In the genomic region with DNA sequence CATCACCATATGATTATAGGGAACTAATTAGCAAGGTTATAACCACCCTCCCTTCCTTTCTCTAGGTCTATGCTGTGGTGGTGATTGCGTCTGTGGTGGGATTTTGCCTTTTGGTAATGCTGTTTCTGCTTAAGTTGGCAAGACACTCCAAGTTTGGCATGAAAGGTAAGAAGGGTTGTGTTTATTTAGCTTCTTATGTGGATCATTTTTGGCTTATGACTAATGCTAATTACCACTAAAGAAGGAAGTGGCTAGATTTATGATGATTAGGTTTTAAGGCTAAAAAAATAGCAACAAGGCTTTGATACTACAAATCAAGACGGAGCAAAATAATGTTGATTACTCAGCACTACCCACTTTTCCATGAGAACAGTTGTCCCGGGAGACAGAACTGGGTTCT, we compare ENCODE assay signal across 1 cellular context.
TF ChIP-seq lines count a peak whose summit lies in the region.

No MANE protein-coding gene starts in this region.

TF ChIP-seq in GM12878, 131 proteins besides CTCF, POLR2A, EP300 and RAD21 (continued from another document):
- TF ChIP-seq, protein P1, sequence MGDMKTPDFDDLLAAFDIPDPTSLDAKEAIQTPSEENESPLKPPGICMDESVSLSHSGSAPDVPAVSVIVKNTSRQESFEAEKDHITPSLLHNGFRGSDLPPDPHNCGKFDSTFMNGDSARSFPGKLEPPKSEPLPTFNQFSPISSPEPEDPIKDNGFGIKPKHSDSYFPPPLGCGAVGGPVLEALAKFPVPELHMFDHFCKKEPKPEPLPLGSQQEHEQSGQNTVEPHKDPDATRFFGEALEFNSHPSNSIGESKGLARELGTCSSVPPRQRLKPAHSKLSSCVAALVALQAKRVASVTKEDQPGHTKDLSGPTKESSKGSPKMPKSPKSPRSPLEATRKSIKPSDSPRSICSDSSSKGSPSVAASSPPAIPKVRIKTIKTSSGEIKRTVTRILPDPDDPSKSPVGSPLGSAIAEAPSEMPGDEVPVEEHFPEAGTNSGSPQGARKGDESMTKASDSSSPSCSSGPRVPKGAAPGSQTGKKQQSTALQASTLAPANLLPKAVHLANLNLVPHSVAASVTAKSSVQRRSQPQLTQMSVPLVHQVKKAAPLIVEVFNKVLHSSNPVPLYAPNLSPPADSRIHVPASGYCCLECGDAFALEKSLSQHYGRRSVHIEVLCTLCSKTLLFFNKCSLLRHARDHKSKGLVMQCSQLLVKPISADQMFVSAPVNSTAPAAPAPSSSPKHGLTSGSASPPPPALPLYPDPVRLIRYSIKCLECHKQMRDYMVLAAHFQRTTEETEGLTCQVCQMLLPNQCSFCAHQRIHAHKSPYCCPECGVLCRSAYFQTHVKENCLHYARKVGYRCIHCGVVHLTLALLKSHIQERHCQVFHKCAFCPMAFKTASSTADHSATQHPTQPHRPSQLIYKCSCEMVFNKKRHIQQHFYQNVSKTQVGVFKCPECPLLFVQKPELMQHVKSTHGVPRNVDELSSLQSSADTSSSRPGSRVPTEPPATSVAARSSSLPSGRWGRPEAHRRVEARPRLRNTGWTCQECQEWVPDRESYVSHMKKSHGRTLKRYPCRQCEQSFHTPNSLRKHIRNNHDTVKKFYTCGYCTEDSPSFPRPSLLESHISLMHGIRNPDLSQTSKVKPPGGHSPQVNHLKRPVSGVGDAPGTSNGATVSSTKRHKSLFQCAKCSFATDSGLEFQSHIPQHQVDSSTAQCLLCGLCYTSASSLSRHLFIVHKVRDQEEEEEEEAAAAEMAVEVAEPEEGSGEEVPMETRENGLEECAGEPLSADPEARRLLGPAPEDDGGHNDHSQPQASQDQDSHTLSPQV (IDR thresholded peaks at IDR 0.05): 0 out of 2 replicates have a peak, but pooled peaks have one; percentile 43
- TF ChIP-seq BCL11A (IDR thresholded peaks at IDR 0.05; ENCODE audit: low read depth, low read length): peak; percentile 61; the same call in 1 of the 2 replicates
- 0 out of 4 replicates have a peak, but pooled peaks of 1 of the 2 experiments have one; percentile 7 for TF ChIP-seq BHLHE40 (IDR thresholded peaks at IDR 0.05; ENCODE audit: borderline replicate concordance in 1 of 2, low read depth in 2 of 2, low read length in 1 of 2)
- no peak for TF ChIP-seq SUPT20H (IDR thresholded peaks at IDR 0.05; ENCODE audit: borderline replicate concordance, control insufficient read depth, low read depth, low read length)
- TF ChIP-seq IKZF2 (IDR thresholded peaks at IDR 0.05): peak; percentile 39 to 55
- peak; percentile 92 for TF ChIP-seq MTA2 (IDR thresholded peaks at IDR 0.05; ENCODE audit: low read depth)
- 0 out of 2 replicates have a peak, but pooled peaks have one; percentile 26 for TF ChIP-seq ZNF217 (IDR thresholded peaks at IDR 0.05)
- peak; percentile 42; the same call in 1 of the 2 replicates for TF ChIP-seq IKZF1 (conservative IDR thresholded peaks at IDR 0.05)
- 0 out of 2 replicates have a peak, but pooled peaks have one; percentile 28 for TF ChIP-seq NBN (IDR thresholded peaks at IDR 0.05)
